ENCODE assay signal across 24 cellular contexts in genomic region chr20:46276531-46276930, GRCh38. TPM values are rescaled to one million over a fixed set of nuclear protein-coding genes. Genes with fewer than 3 reads are reported as not detected.
"Had no signal": no experiment of that assay in that cellular context is flagged by ENCODE, and none has a peak within 500 bp of the region (broad histone marks: within the 10 kb centered on the region; RNA-seq: fewer than 3 reads in every experiment).

No MANE protein-coding gene starts in this region.

- H3K36me3 ChIP-seq: colonic mucosa, gastroesophageal sphincter, spleen, tibial nerve, upper lobe of right lung, vagina had no signal

- H3K4me1 ChIP-seq: colonic mucosa, gastroesophageal sphincter, psoas muscle, spleen, tibial nerve, upper lobe of right lung, vagina had no signal

- H3K27me3 ChIP-seq: colonic mucosa, vagina had no signal

- ATAC-seq: esophagus mucosa; gastroesophageal sphincter; naive thymus-derived CD4-positive, alpha-beta T cell; psoas muscle; sciatic nerve; stimulated activated memory B cell treated with anti-CD40 and anti-IgM and Interleukin-4, amounts not matched to agents 10 μg/mL and 1 μg/mL and 100 μg/mL, for 72 hours; upper lobe of right lung had no signal

- H3K4me3 ChIP-seq: colonic mucosa, gastroesophageal sphincter, psoas muscle, spleen, tibial nerve, upper lobe of right lung, vagina had no signal

- H3K27ac ChIP-seq: colonic mucosa, gastroesophageal sphincter, psoas muscle, spleen, tibial nerve, upper lobe of right lung, vagina had no signal

- H3K27ac Mint-ChIP-seq: naive thymus-derived CD4-positive, alpha-beta T cell; nephron progenitor cell; stimulated activated memory B cell treated with anti-CD40 and anti-IgM and Interleukin-4, amounts not matched to agents 10 μg/mL and 1 μg/mL and 100 μg/mL, for 72 hours; stimulated activated naive CD8-positive, alpha-beta T cell treated with anti-CD3 and anti-CD28 coated beads, Interleukin-15, Interleukin-2, amounts not matched to agents 100 ng/mL and 50 ng/mL, for 24 hours had no signal

- H3K4me1 Mint-ChIP-seq: stimulated activated memory B cell treated with anti-CD40 and anti-IgM and Interleukin-4, amounts not matched to agents 10 μg/mL and 1 μg/mL and 100 μg/mL, for 72 hours had no signal

- H3K9me3 ChIP-seq: colonic mucosa, psoas muscle, upper lobe of right lung, vagina had no signal

- DNase-seq: colonic mucosa; dermis blood vessel endothelial cell; hippocampal formation; naive thymus-derived CD4-positive, alpha-beta T cell; nephron progenitor cell; psoas muscle; retina; stimulated activated CD4-positive, alpha-beta T cell treated with anti-CD3 and anti-CD28 coated beads, Interleukin-15, amount 100 ng/mL, for 24 hours; stimulated activated CD4-positive, alpha-beta T cell treated with anti-CD3 and anti-CD28 coated beads, Interleukin-1b, Interleukin-23, amount 100 ng/mL, for 48 hours; stimulated activated CD4-positive, alpha-beta T cell treated with anti-CD3 and anti-CD28 coated beads, Interleukin-4, amount 100 ng/mL, for 24 hours; upper lobe of right lung had no signal

- H3K4me3 Mint-ChIP-seq: naive thymus-derived CD4-positive, alpha-beta T cell; nephron progenitor cell; stimulated activated memory B cell treated with anti-CD40 and anti-IgM and Interleukin-4, amounts not matched to agents 10 μg/mL and 1 μg/mL and 100 μg/mL, for 72 hours; stimulated activated naive CD8-positive, alpha-beta T cell treated with anti-CD3 and anti-CD28 coated beads, Interleukin-15, Interleukin-2, amounts not matched to agents 100 ng/mL and 50 ng/mL, for 24 hours had no signal

RNA-seq across cellular contexts. Expression of gene CDH22, which starts 31.8 kb away (rescaled TPM):
- total RNA-seq: dermis blood vessel endothelial cell; fibroblast of villous mesenchyme; kidney epithelial cell; liver; mononuclear cell; naive thymus-derived CD4-positive, alpha-beta T cell; osteoblast; spleen had no signal
- polyA plus RNA-seq: naive thymus-derived CD4-positive, alpha-beta T cell; spleen had no signal
